Comparison of ENCODE assay signal across 23 cellular contexts in genomic region chr1:61463220-61463619, GRCh38.
DNase-seq lines count a peak whose midpoint lies in the region; ATAC-seq, FAIRE-seq and TF ChIP-seq lines count a peak whose summit lies in the region.
"Had no signal": no experiment of that assay in that cellular context is flagged by ENCODE, and none has a peak within 500 bp of the region (broad histone marks: within the 10 kb centered on the region; RNA-seq: fewer than 3 reads in every experiment).

No MANE protein-coding gene starts in this region.

- no peak for DNase-seq in activated CD8-positive, alpha-beta memory T cell treated with anti-CD3 and anti-CD28 coated beads, Interleukin-2, amount 10 ng/mL, durations not matched to agents 7 days and 5 days
- no peak for DNase-seq in activated CD8-positive, alpha-beta memory T cell treated with anti-CD3 and anti-CD28 coated beads for 24 hours
- DNase-seq in NAMALWA (ENCODE audit: low spot score) (peak; percentile 13), bronchial epithelial cell (ENCODE audit: low read depth) (no peak), myocyte (ENCODE audit: low read depth) (peak; percentile 46), NCI-H187 treated with DMSO at 0.1 percent for 48 hours (lab: John Stamatoyannopoulos, UW) (no peak), NCI-H2171 (lab: John Stamatoyannopoulos, UW) (no peak), prostate gland (ENCODE audit: low spot score) (no peak)
- DNase-seq: 8988T; Calu3; CD8-positive, alpha-beta memory T cell; GOT3; KBM-7; NCI-H1105 treated with DMSO at 0.1 percent for 48 hours; NCI-H2081; NCI-H2171 treated with DMSO at 0.1 percent for 48 hours; NCI-H524 treated with DMSO at 0.1 percent for 48 hours; OCI-M1; Right ventricle myocardium superior had no signal

- H3K9me3 Mint-ChIP-seq in activated CD8-positive, alpha-beta memory T cell treated with anti-CD3 and anti-CD28 coated beads, Interleukin-2, amount 10 ng/mL, durations not matched to agents 7 days and 5 days (ENCODE audit: low read depth): no peaks in the 10 kb centered on the region
- H3K9me3 Mint-ChIP-seq: CD8-positive, alpha-beta memory T cell had no signal

- no peaks in the 10 kb centered on the region for H3K36me3 Mint-ChIP-seq in activated CD8-positive, alpha-beta memory T cell treated with anti-CD3 and anti-CD28 coated beads, Interleukin-2, amount 10 ng/mL, durations not matched to agents 7 days and 5 days

- ATAC-seq in activated CD8-positive, alpha-beta memory T cell treated with anti-CD3 and anti-CD28 coated beads, Interleukin-2, amount 10 ng/mL, durations not matched to agents 7 days and 5 days: peak; percentile 20
- ATAC-seq: HCT116 had no signal

- peak; percentile 58 for FAIRE-seq in bronchial epithelial cell (lab: Jason Lieb, UNC)
- FAIRE-seq: G401.6, GM12892 had no signal

- H3K27ac ChIP-seq in prostate gland: no peak overlapping the region
- H3K27ac ChIP-seq: BLaER1 treated with 17β-estradiol and CSF1 and Interleukin-3, amounts not matched to agents 10 nM and 100 nM had no signal

- no peak for TF ChIP-seq POLR2A in prostate gland (IDR thresholded peaks at IDR 0.05)

- intact Hi-C loops in prostate gland (cut with DNase I): no loop called here

- H3K9me3 ChIP-seq in prostate gland: no peaks in the 10 kb centered on the region
- H3K9me3 ChIP-seq: BLaER1 treated with 17β-estradiol and CSF1 and Interleukin-3, amounts not matched to agents 10 nM and 100 nM had no signal

- H3K27me3 ChIP-seq in bronchial epithelial cell (ENCODE audit: control insufficient read depth, insufficient read depth, low read length) (no peaks in the 10 kb centered on the region), prostate gland (replicated peaks; ENCODE audit: insufficient read depth) (no peaks in the 10 kb centered on the region)
- H3K27me3 ChIP-seq: BLaER1 treated with 17β-estradiol and CSF1 and Interleukin-3, amounts not matched to agents 10 nM and 100 nM had no signal

- no peaks in the 10 kb centered on the region for H3K27me3 Mint-ChIP-seq in activated CD8-positive, alpha-beta memory T cell treated with anti-CD3 and anti-CD28 coated beads, Interleukin-2, amount 10 ng/mL, durations not matched to agents 7 days and 5 days

- H3K36me3 ChIP-seq in bronchial epithelial cell (ENCODE audit: control insufficient read depth, insufficient read depth, low read length) (no peaks in the 10 kb centered on the region), prostate gland (no peaks in the 10 kb centered on the region)
- H3K36me3 ChIP-seq: BLaER1 treated with 17β-estradiol and CSF1 and Interleukin-3, amounts not matched to agents 10 nM and 100 nM had no signal

- no peak for TF ChIP-seq CTCF in bronchial epithelial cell (IDR thresholded peaks at IDR 0.05; ENCODE audit: insufficient read depth, low read length, severe bottlenecking)
- no peak for TF ChIP-seq CTCF in prostate gland (IDR thresholded peaks at IDR 0.05)

- H3K4me3 ChIP-seq in bronchial epithelial cell (ENCODE audit: low read depth, low read length) (no peak overlapping the region), prostate gland (no peak overlapping the region)
- H3K4me3 ChIP-seq: BLaER1 treated with 17β-estradiol and CSF1 and Interleukin-3, amounts not matched to agents 10 nM and 100 nM had no signal

- no peak overlapping the region for H3K27ac Mint-ChIP-seq in activated CD8-positive, alpha-beta memory T cell treated with anti-CD3 and anti-CD28 coated beads, Interleukin-2, amount 10 ng/mL, durations not matched to agents 7 days and 5 days
- H3K27ac Mint-ChIP-seq: CD8-positive, alpha-beta memory T cell had no signal

- WGBS in prostate gland: 93% methylated on average over 4 of the region's 4 CpGs

- no peak overlapping the region for H3K4me3 Mint-ChIP-seq in activated CD8-positive, alpha-beta memory T cell treated with anti-CD3 and anti-CD28 coated beads, Interleukin-2, amount 10 ng/mL, durations not matched to agents 7 days and 5 days
- H3K4me3 Mint-ChIP-seq: CD8-positive, alpha-beta memory T cell had no signal

- CTCF ChIA-PET in activated CD8-positive, alpha-beta memory T cell treated with anti-CD3 and anti-CD28 coated beads, Interleukin-2, amount 10 ng/mL, durations not matched to agents 7 days and 5 days (lab: Charles Lee): interaction anchor here (2.7 kb wide), 1 partner anchor 10 kb away, joined by 10 read pairs; no protein-coding TSS in a partner anchor

- no peaks in the 10 kb centered on the region for H3K4me1 ChIP-seq in prostate gland (replicated peaks)

- H3K4me1 Mint-ChIP-seq in activated CD8-positive, alpha-beta memory T cell treated with anti-CD3 and anti-CD28 coated beads, Interleukin-2, amount 10 ng/mL, durations not matched to agents 7 days and 5 days: peaks cover 5% of the 10 kb centered on the region

Comparison
In these comparisons a context has a peak if more than half of its experiments do, and no peak if none do; other contexts are left out.
1. DNase-seq: peak in NAMALWA (single experiment) and myocyte (single experiment); none in activated CD8-positive, alpha-beta memory T cell treated with anti-CD3 and anti-CD28 coated beads, Interleukin-2, amount 10 ng/mL, durations not matched to agents 7 days and 5 days (single experiment), activated CD8-positive, alpha-beta memory T cell treated with anti-CD3 and anti-CD28 coated beads for 24 hours (single experiment), bronchial epithelial cell (single experiment), NCI-H187 treated with DMSO at 0.1 percent for 48 hours (single experiment), NCI-H2171 (single experiment) and prostate gland (single experiment).